Comparison of ENCODE assay signal across 29 cellular contexts in genomic region chr2:180682871-180683270, GRCh38.
"Had no signal": no experiment of that assay in that cellular context is flagged by ENCODE, and none has a peak within 500 bp of the region (broad histone marks: within the 10 kb centered on the region; RNA-seq: fewer than 3 reads in every experiment).

No MANE protein-coding gene starts in this region.

- DNase-seq: stimulated activated CD4-positive, alpha-beta T cell treated with anti-CD3 and anti-CD28 coated beads, Interleukin-2, amount 100 ng/mL, for 48 hours; stimulated activated CD4-positive, alpha-beta T cell treated with anti-CD3 and anti-CD28 coated beads, Interleukin-4, amount 100 ng/mL, for 1 hour; stimulated activated CD4-positive, alpha-beta T cell treated with anti-CD3 and anti-CD28 coated beads, Interleukin-4, amount 100 ng/mL, for 24 hours; stimulated activated CD4-positive, alpha-beta T cell treated with anti-CD3 and anti-CD28 coated beads, Interleukin-4, amount 100 ng/mL, for 4 hours; stimulated activated CD8-positive, alpha-beta memory T cell treated with anti-CD3 and anti-CD28 coated beads, Interleukin-4, amount 100 ng/mL, for 48 hours; stimulated activated naive B cell treated with anti-CD40 and anti-IgM and Interleukin-4, amounts not matched to agents 10 μg/mL and 1 μg/mL and 100 μg/mL, for 72 hours; stimulated activated naive CD4-positive, alpha-beta T cell; stimulated activated naive CD4-positive, alpha-beta T cell treated with Interleukin-2 at 50 U/mL for 16 hours; stimulated activated naive CD8-positive, alpha-beta T cell treated with anti-CD3 and anti-CD28 coated beads, Interleukin-15, amount 100 ng/mL, for 72 hours; stimulated activated naive CD8-positive, alpha-beta T cell treated with anti-CD3 and anti-CD28 coated beads, Interleukin-15, Interleukin-2, amounts not matched to agents 100 U/mL and 50 U/mL, for 24 hours; stomach; substantia nigra; testis; thyroid gland; tibial artery; transverse colon; trophoblast cell; upper lobe of left lung; upper lobe of right lung; uterus had no signal

- H3K9me3 Mint-ChIP-seq: stimulated activated effector memory CD8-positive, alpha-beta T cell treated with anti-CD3 and anti-CD28 coated beads, Interleukin-12 subunit alpha, Interleukin-12 subunit beta, amount 100 ng/mL, for 72 hours; stimulated activated memory B cell treated with anti-CD40 and anti-IgM and Interleukin-4, amounts not matched to agents 10 μg/mL and 1 μg/mL and 100 μg/mL, for 72 hours; stimulated activated naive B cell treated with anti-CD40 and anti-IgM and Interleukin-4, amounts not matched to agents 10 μg/mL and 1 μg/mL and 100 μg/mL, for 72 hours; stimulated activated naive CD8-positive, alpha-beta T cell treated with anti-CD3 and anti-CD28 coated beads, Interleukin-15, amount 100 ng/mL, for 72 hours; stimulated activated naive CD8-positive, alpha-beta T cell treated with anti-CD3 and anti-CD28 coated beads, Interleukin-15, Interleukin-2, amounts not matched to agents 100 ng/mL and 50 ng/mL, for 24 hours; type B pancreatic cell had no signal

- H3K27me3 ChIP-seq: stomach, suprapubic skin, testis, thyroid gland, tibial artery, tibial nerve, transverse colon, upper lobe of left lung, upper lobe of right lung, uterus, vagina had no signal

- H3K9me3 ChIP-seq: stomach, suprapubic skin, testis, thoracic aorta, thyroid gland, tibial artery, tibial nerve, transverse colon, upper lobe of left lung, upper lobe of right lung, uterus, vagina had no signal

- H3K36me3 ChIP-seq: stomach, suprapubic skin, thoracic aorta, thyroid gland, tibial artery, tibial nerve, transverse colon, upper lobe of left lung, upper lobe of right lung, uterus, vagina had no signal

- H3K27ac ChIP-seq: stomach, suprapubic skin, testis, thoracic aorta, thyroid gland, tibial artery, tibial nerve, transverse colon, upper lobe of left lung, upper lobe of right lung, uterus, vagina had no signal

- ATAC-seq: stimulated activated effector memory CD8-positive, alpha-beta T cell treated with anti-CD3 and anti-CD28 coated beads, Interleukin-12 subunit alpha, Interleukin-12 subunit beta, amount 100 ng/mL, for 72 hours; stimulated activated memory B cell treated with anti-CD40 and anti-IgM and Interleukin-4, amounts not matched to agents 10 μg/mL and 1 μg/mL and 100 μg/mL, for 72 hours; stimulated activated naive B cell treated with anti-CD40 and anti-IgM and Interleukin-4, amounts not matched to agents 10 μg/mL and 1 μg/mL and 100 μg/mL, for 72 hours; stimulated activated naive CD8-positive, alpha-beta T cell treated with anti-CD3 and anti-CD28 coated beads, Interleukin-15, amount 100 ng/mL, for 72 hours; stimulated activated naive CD8-positive, alpha-beta T cell treated with anti-CD3 and anti-CD28 coated beads, Interleukin-15, Interleukin-2, amounts not matched to agents 100 U/mL and 50 U/mL, for 24 hours; upper lobe of right lung had no signal

- H3K36me3 Mint-ChIP-seq: stimulated activated effector memory CD8-positive, alpha-beta T cell treated with anti-CD3 and anti-CD28 coated beads, Interleukin-12 subunit alpha, Interleukin-12 subunit beta, amount 100 ng/mL, for 72 hours; stimulated activated memory B cell treated with anti-CD40 and anti-IgM and Interleukin-4, amounts not matched to agents 10 μg/mL and 1 μg/mL and 100 μg/mL, for 72 hours; stimulated activated naive B cell treated with anti-CD40 and anti-IgM and Interleukin-4, amounts not matched to agents 10 μg/mL and 1 μg/mL and 100 μg/mL, for 72 hours; type B pancreatic cell had no signal

- FAIRE-seq: urothelium cell line had no signal

- H3K4me3 ChIP-seq: stomach, suprapubic skin, testis, thoracic aorta, thyroid gland, tibial artery, tibial nerve, transverse colon, upper lobe of left lung, upper lobe of right lung, uterus, vagina had no signal

- H3K27ac Mint-ChIP-seq: stimulated activated effector memory CD8-positive, alpha-beta T cell treated with anti-CD3 and anti-CD28 coated beads, Interleukin-12 subunit alpha, Interleukin-12 subunit beta, amount 100 ng/mL, for 72 hours; stimulated activated memory B cell treated with anti-CD40 and anti-IgM and Interleukin-4, amounts not matched to agents 10 μg/mL and 1 μg/mL and 100 μg/mL, for 72 hours; stimulated activated naive B cell treated with anti-CD40 and anti-IgM and Interleukin-4, amounts not matched to agents 10 μg/mL and 1 μg/mL and 100 μg/mL, for 72 hours; stimulated activated naive CD8-positive, alpha-beta T cell treated with anti-CD3 and anti-CD28 coated beads, Interleukin-15, amount 100 ng/mL, for 72 hours; stimulated activated naive CD8-positive, alpha-beta T cell treated with anti-CD3 and anti-CD28 coated beads, Interleukin-15, Interleukin-2, amounts not matched to agents 100 ng/mL and 50 ng/mL, for 24 hours; type B pancreatic cell had no signal

- H3K4me1 ChIP-seq: stomach, testis, thyroid gland, tibial artery, tibial nerve, transverse colon, upper lobe of left lung, upper lobe of right lung, uterus had no signal

- H3K4me1 Mint-ChIP-seq: stimulated activated effector memory CD8-positive, alpha-beta T cell treated with anti-CD3 and anti-CD28 coated beads, Interleukin-12 subunit alpha, Interleukin-12 subunit beta, amount 100 ng/mL, for 72 hours; stimulated activated memory B cell treated with anti-CD40 and anti-IgM and Interleukin-4, amounts not matched to agents 10 μg/mL and 1 μg/mL and 100 μg/mL, for 72 hours; stimulated activated naive B cell treated with anti-CD40 and anti-IgM and Interleukin-4, amounts not matched to agents 10 μg/mL and 1 μg/mL and 100 μg/mL, for 72 hours; stimulated activated naive CD8-positive, alpha-beta T cell treated with anti-CD3 and anti-CD28 coated beads, Interleukin-15, amount 100 ng/mL, for 72 hours had no signal

- H3K4me3 Mint-ChIP-seq: stimulated activated effector memory CD8-positive, alpha-beta T cell treated with anti-CD3 and anti-CD28 coated beads, Interleukin-12 subunit alpha, Interleukin-12 subunit beta, amount 100 ng/mL, for 72 hours; stimulated activated memory B cell treated with anti-CD40 and anti-IgM and Interleukin-4, amounts not matched to agents 10 μg/mL and 1 μg/mL and 100 μg/mL, for 72 hours; stimulated activated naive B cell treated with anti-CD40 and anti-IgM and Interleukin-4, amounts not matched to agents 10 μg/mL and 1 μg/mL and 100 μg/mL, for 72 hours; stimulated activated naive CD8-positive, alpha-beta T cell treated with anti-CD3 and anti-CD28 coated beads, Interleukin-15, amount 100 ng/mL, for 72 hours; stimulated activated naive CD8-positive, alpha-beta T cell treated with anti-CD3 and anti-CD28 coated beads, Interleukin-15, Interleukin-2, amounts not matched to agents 100 ng/mL and 50 ng/mL, for 24 hours; type B pancreatic cell had no signal
